ENCODE assay signal across 10 cellular contexts in the genomic region with DNA sequence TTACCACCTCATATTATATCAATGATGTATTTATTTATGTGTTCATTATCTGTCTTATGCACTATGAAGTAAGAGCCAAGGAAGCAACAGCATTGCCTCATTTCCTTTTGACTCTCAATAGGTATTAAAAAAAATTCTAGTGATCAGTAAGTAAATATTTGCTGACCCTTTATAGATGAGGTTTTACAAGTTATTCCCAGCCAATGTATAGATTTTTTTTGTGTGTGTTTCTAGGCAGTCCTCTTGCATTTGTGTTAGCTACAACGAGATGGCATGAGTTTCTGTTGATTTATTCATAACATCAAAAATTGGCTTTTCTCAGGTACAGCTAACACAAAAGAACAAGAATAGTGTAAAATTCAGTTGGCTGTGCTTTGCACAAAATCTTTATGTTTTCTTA. TPM values are rescaled to one million over a fixed set of nuclear protein-coding genes. Genes with fewer than 3 reads are reported as not detected.
"Had no signal": no experiment of that assay in that cellular context is flagged by ENCODE, and none has a peak within 500 bp of the region (broad histone marks: within the 10 kb centered on the region; RNA-seq: fewer than 3 reads in every experiment).

No MANE protein-coding gene starts in this region.

- ATAC-seq: HCT116, HepG2 had no signal

- DNase-seq: GM23248, GOT3, H7, HFFc6, KBM-7 had no signal

- H3K4me3 ChIP-seq: GM23248, HAP-1 had no signal

RNA-seq across cellular contexts. Expression of a gene that starts 4.7 kb away (rescaled TPM):
- total RNA-seq: GM23248, H4, H7, HepG2, HFFc6, HT1080 had no signal

RNA-seq across cellular contexts. Expression of a gene that starts 10.4 kb away (rescaled TPM):
- total RNA-seq: GM23248, H4, H7, HepG2, HFFc6, HT1080 had no signal

RNA-seq across cellular contexts. Expression of a gene that starts 13.2 kb away (rescaled TPM):
- total RNA-seq: GM23248, H4, H7, HepG2, HFFc6, HT1080 had no signal

RNA-seq across cellular contexts. Expression of a gene that starts 29.4 kb away (rescaled TPM):
- total RNA-seq: GM23248, H4, H7, HepG2, HFFc6, HT1080 had no signal
